In the genomic region with DNA sequence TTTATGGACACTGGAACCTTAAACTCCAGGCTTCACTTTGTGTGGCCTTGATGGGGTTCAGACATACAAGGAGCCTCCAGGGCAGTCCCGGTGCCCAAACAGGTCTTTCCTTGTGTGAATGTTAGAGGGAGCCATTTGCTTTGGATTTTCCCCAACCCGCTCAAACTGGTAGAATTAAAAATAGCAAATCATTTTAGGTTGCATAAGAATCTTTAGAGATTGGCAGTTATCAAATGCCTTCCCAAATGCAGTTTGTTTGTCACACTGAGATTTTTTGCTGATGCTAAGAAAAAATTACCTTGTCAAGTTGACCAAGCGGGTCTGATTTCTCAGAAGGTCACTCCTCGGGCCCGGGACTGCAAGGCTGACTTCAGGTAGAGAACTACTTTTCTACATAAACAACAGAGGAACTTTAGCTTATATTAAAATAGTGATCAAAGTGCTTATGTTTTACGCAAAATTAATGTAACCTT, we compare ENCODE assay signal across 21 cellular contexts. TPM values are rescaled to one million over a fixed set of nuclear protein-coding genes. Genes with fewer than 3 reads are reported as not detected.
"Had no signal": no experiment of that assay in that cellular context is flagged by ENCODE, and none has a peak within 500 bp of the region (broad histone marks: within the 10 kb centered on the region; RNA-seq: fewer than 3 reads in every experiment).

No MANE protein-coding gene starts in this region.

- H3K4me1 ChIP-seq: ascending aorta, body of pancreas, SJSA1 had no signal

- DNase-seq: activated B cell treated with CpG ODN at 0.5 μM for 24 hours; activated CD4-positive, alpha-beta T cell treated with anti-CD3 and anti-CD28 coated beads for 1 hour; activated CD4-positive, alpha-beta T cell treated with anti-CD3 and anti-CD28 coated beads, Interleukin-2, amount 10 ng/mL, durations not matched to agents 24 days and 14 days; activated CD4-positive, alpha-beta T cell treated with anti-CD3 and anti-CD28 coated beads, Interleukin-2, amount 50 U/mL, for 48 hours; activated CD8-positive, alpha-beta memory T cell treated with anti-CD3 and anti-CD28 coated beads, Interleukin-2, amount 10 ng/mL, durations not matched to agents 7 days and 5 days; activated effector memory CD4-positive, alpha-beta T cell treated with Interleukin-2 at 50 U/mL for 16 hours; activated naive CD4-positive, alpha-beta T cell treated with Interleukin-2 at 50 U/mL for 16 hours; activated naive CD8-positive, alpha-beta T cell treated with anti-CD3 and anti-CD28 coated beads, Interleukin-2, amount 50 U/mL, for 24 hours; activated T-cell treated with anti-CD3 and anti-CD28 coated beads, Interleukin-2, amount 50 U/mL, for 24 hours; amniotic stem cell; body of pancreas; cerebellar nuclear complex; Kasumi-1; NCI-H1048; NCI-H146; NCI-H1930; NCI-H226; NCI-H82 had no signal

- H3K4me3 ChIP-seq: ascending aorta, body of pancreas, SJSA1 had no signal

- H3K9me3 ChIP-seq: ascending aorta, body of pancreas, SJSA1 had no signal

- H3K27ac ChIP-seq: ascending aorta, body of pancreas, SJSA1 had no signal

- H3K36me3 ChIP-seq: ascending aorta, SJSA1 had no signal

- ATAC-seq: activated CD8-positive, alpha-beta memory T cell treated with anti-CD3 and anti-CD28 coated beads, Interleukin-2, amount 10 ng/mL, durations not matched to agents 7 days and 5 days; activated naive CD4-positive, alpha-beta T cell treated with anti-CD3 and anti-CD28 coated beads, Interleukin-2, amount 50 U/mL, for 72 hours; activated naive CD8-positive, alpha-beta T cell treated with anti-CD3 and anti-CD28 coated beads, Interleukin-2, amount 50 U/mL, for 24 hours; body of pancreas had no signal

- H3K27me3 ChIP-seq: ascending aorta, body of pancreas, SJSA1 had no signal

RNA-seq across cellular contexts. Expression of gene ATP6V1C2, which starts 36.4 kb away (rescaled TPM):
- total RNA-seq: activated CD4-positive, alpha-beta T cell treated with anti-CD3 and anti-CD28 coated beads, Interleukin-2, amount 10 ng/mL, durations not matched to agents 24 days and 14 days; activated CD8-positive, alpha-beta memory T cell treated with anti-CD3 and anti-CD28 coated beads, Interleukin-2, amount 10 ng/mL, durations not matched to agents 7 days and 5 days had no signal
